In the genomic region with DNA sequence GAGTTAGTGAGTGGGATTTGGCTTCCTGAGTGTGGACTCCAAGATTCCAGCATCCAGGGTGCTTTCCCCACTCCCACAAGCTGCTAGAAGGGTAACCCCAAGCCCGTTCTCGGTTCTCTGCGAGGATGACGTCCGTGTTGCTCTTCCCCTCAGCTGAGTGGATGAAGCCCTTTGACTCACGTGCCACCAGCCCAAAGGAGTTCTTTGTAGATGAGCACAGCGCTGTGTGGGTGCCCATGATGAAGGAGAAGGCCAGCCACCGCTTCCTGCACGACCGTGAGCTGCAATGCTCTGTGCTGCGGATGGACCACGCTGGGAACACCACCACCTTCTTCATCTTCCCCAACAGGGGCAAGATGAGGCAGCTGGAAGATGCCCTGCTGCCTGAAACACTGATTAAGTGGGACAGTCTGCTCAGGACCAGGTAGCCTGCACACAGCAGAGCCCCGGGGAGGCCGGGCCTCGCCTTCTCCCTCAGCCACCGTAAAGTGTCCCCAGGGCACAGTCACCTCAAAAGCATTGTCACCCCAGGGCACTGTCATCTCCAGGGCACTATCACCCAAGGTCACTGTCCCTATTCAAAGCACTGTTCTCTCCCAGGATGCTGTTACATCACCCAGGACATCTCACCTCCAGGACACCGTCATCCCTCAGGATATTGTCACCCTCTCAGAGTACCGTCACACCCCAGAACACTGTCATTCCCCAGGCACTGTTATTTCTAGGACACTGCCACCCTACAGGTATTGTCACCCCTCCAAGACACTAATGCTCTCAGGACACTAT, we compare ENCODE assay signal across 30 cellular contexts. TPM values are rescaled to one million over a fixed set of nuclear protein-coding genes. Genes with fewer than 3 reads are reported as not detected.
"Had no signal": no experiment of that assay in that cellular context is flagged by ENCODE, and none has a peak within 500 bp of the region (broad histone marks: within the 10 kb centered on the region; RNA-seq: fewer than 3 reads in every experiment).

No MANE protein-coding gene starts in this region.

- FAIRE-seq: endothelial cell of umbilical vein, kidney, small intestine had no signal

- H3K4me2 ChIP-seq: SK-N-SH had no signal

- H3K36me3 Mint-ChIP-seq: activated naive CD4-positive, alpha-beta T cell treated with anti-CD3 and anti-CD28 coated beads, Interleukin-2, amount 50 U/mL, for 72 hours; natural killer cell; stimulated activated memory B cell treated with anti-CD40 and anti-IgM and Interleukin-4, amounts not matched to agents 10 μg/mL and 1 μg/mL and 100 μg/mL, for 72 hours had no signal

- DNase-seq: activated CD4-positive, alpha-beta T cell treated with anti-CD3 and anti-CD28 coated beads for 48 hours; activated CD4-positive, alpha-beta T cell treated with anti-CD3 and anti-CD28 coated beads, Interleukin-2, amount 50 U/mL, for 48 hours; activated naive CD4-positive, alpha-beta T cell; activated T-cell treated with anti-CD3 and anti-CD28 coated beads, Interleukin-2, amount 50 U/mL, for 48 hours; aorta; body of pancreas; cerebellar nuclear complex; cortex of kidney; foreskin fibroblast; hippocampal formation; kidney; natural killer cell; ovary; SK-N-SH; small intestine; stimulated activated CD4-positive, alpha-beta T cell treated with anti-CD3 and anti-CD28 coated beads, Interleukin-4, amount 100 ng/mL, for 24 hours; T-helper 17 cell; T1000; WERI-Rb-1 had no signal

- H3K9ac ChIP-seq: SK-N-SH had no signal

- H3K4me3 ChIP-seq: adrenal gland, body of pancreas, ovary, suprapubic skin, tibial nerve had no signal

- H3K4me3 Mint-ChIP-seq: natural killer cell; stimulated activated memory B cell treated with anti-CD40 and anti-IgM and Interleukin-4, amounts not matched to agents 10 μg/mL and 1 μg/mL and 100 μg/mL, for 72 hours; T-helper 17 cell had no signal

- H3K9me3 ChIP-seq: adrenal gland, body of pancreas, neutrophil, ovary, SK-N-SH, suprapubic skin had no signal

- H3K27ac ChIP-seq: adrenal gland, body of pancreas, neutrophil, ovary, suprapubic skin, tibial nerve, WERI-Rb-1 had no signal

- H3K27me3 ChIP-seq: adrenal gland, body of pancreas, ovary, suprapubic skin, tibial nerve had no signal

- H3K36me3 ChIP-seq: adrenal gland, neutrophil, ovary, suprapubic skin, tibial nerve, WERI-Rb-1 had no signal

- H3K27ac Mint-ChIP-seq: activated naive CD4-positive, alpha-beta T cell treated with anti-CD3 and anti-CD28 coated beads, Interleukin-2, amount 50 U/mL, for 72 hours; natural killer cell; progenitor cell of endocrine pancreas; stimulated activated memory B cell treated with anti-CD40 and anti-IgM and Interleukin-4, amounts not matched to agents 10 μg/mL and 1 μg/mL and 100 μg/mL, for 72 hours; T-helper 17 cell had no signal

- H3K4me1 ChIP-seq: suprapubic skin, tibial nerve had no signal

- ATAC-seq: activated CD4-positive, CD25-positive, alpha-beta regulatory T cell treated with anti-CD3 and anti-CD28 coated beads, Interleukin-2, amount 50 U/mL, for 24 hours; activated naive CD4-positive, alpha-beta T cell treated with anti-CD3 and anti-CD28 coated beads, Interleukin-2, amount 50 U/mL, for 72 hours; body of pancreas; natural killer cell; sciatic nerve; T-helper 17 cell had no signal

- H3K9me3 Mint-ChIP-seq: natural killer cell had no signal

- H3K4me1 Mint-ChIP-seq: natural killer cell; stimulated activated memory B cell treated with anti-CD40 and anti-IgM and Interleukin-4, amounts not matched to agents 10 μg/mL and 1 μg/mL and 100 μg/mL, for 72 hours; T-helper 17 cell had no signal

RNA-seq across cellular contexts. Expression of a gene that starts 31.3 kb away (rescaled TPM):
- total RNA-seq: activated CD8-positive, alpha-beta memory T cell treated with anti-CD3 and anti-CD28 coated beads for 36 hours; activated naive CD4-positive, alpha-beta T cell treated with anti-CD3 and anti-CD28 coated beads, Interleukin-2, amount 50 U/mL, for 72 hours; endothelial cell of umbilical vein; natural killer cell; T-helper 17 cell had no signal
- polyA plus RNA-seq: endothelial cell of umbilical vein had no signal
